21 cellular contexts compared by ENCODE assay signal in the genomic region with DNA sequence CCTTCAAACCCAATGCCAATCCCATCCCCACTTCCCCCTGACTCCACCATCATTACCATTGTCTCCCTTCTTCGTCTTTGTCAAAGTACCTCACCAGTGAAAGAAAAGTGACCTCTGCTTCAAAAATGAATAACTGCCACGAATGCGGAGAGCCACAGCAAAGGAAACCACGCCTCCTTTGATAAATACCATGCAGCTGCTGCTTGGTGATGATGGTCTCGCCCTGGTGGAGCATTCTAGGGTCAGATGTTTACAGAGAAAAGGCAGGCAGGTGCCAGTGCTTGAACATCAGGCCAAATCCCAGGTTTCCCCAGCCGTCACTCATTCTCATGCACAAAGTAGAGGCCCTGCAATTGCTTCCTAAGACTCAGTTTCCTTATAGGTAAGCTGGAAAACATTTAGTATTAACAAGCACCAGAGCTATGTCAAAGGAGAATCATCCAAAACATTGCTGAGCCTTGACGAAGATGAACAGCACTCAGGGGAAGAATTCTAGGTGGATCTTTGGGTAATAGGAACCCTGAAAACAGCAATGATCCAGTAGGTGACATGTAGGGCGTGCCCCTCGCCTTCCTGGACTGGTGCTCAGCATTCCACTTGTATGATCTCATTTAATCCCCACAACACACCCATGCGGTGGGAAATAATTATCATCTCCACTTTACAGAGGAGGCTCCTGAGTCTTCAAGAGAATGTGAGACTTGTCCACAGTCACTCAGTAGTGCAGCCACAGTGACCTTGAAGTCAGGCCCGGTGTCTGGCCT.
DNase-seq lines count a peak whose midpoint lies in the region; ATAC-seq, FAIRE-seq and TF ChIP-seq lines count a peak whose summit lies in the region.
"Had no signal": no experiment of that assay in that cellular context is flagged by ENCODE, and none has a peak within 500 bp of the region (broad histone marks: within the 10 kb centered on the region; RNA-seq: fewer than 3 reads in every experiment).

No MANE protein-coding gene starts in this region.

- intact Hi-C loops in mucosa of descending colon (cut with DNase I, micrococcal nuclease) (no loop called here), pancreas (cut with DNase I) (no loop called here)

- ATAC-seq in mucosa of descending colon (peak; percentile 29), pancreas (no peak), HG03045 (IDR thresholded peaks at IDR 0.05; ENCODE audit: unreplicated experiment) (no peak), GM19452 (IDR thresholded peaks at IDR 0.05; ENCODE audit: unreplicated experiment) (no peak)
- ATAC-seq: CD8-positive, alpha-beta T cell; Panc1 had no signal

- TF ChIP-seq CTCF in OCI-LY3 (IDR thresholded peaks at IDR 0.05; ENCODE audit: low read depth, low read length): no peak
- no peak for TF ChIP-seq CTCF in mucosa of descending colon (IDR thresholded peaks at IDR 0.05)
- no peak for TF ChIP-seq CTCF in pancreas (IDR thresholded peaks at IDR 0.05)

- no peak for FAIRE-seq in pancreas (lab: Jason Lieb, UNC)
- FAIRE-seq: islet of Langerhans had no signal

- H3K4me1 ChIP-seq in BLaER1 treated with 17β-estradiol and CSF1 and Interleukin-3, amounts not matched to agents 10 nM and 100 nM: peaks cover 14 to 40% (median 22%) of the 10 kb centered on the region in 10 experiments; a peak in 19 of 20 replicates
- H3K4me1 ChIP-seq in OCI-LY3 (ENCODE audit: low read length) (peaks cover 31% of the 10 kb centered on the region), mucosa of descending colon (ENCODE audit: low read depth) (no peaks in the 10 kb centered on the region), pancreas (no peaks in the 10 kb centered on the region)
- H3K4me1 ChIP-seq: testis had no signal

- H3K4me2 ChIP-seq in BLaER1 treated with 17β-estradiol and CSF1 and Interleukin-3, amounts not matched to agents 10 nM and 100 nM: peak overlapping the region; percentile 18 to 80 (median 72); a peak in 21 of 22 replicates
- peak overlapping the region; percentile 35 for H3K4me2 ChIP-seq in OCI-LY3 (ENCODE audit: low read length)

- WGBS in pancreas, 2 donors: 77 to 79% methylated on average over 11 of the region's 11 CpGs

- H3K79me2 ChIP-seq in OCI-LY3 (ENCODE audit: low read length): no peaks in the 10 kb centered on the region

- H3K27me3 ChIP-seq in BLaER1 treated with 17β-estradiol and CSF1 and Interleukin-3, amounts not matched to agents 10 nM and 100 nM: no peaks in the 10 kb centered on the region
- H3K27me3 ChIP-seq in OCI-LY3 (ENCODE audit: low read depth, low read length) (no peaks in the 10 kb centered on the region), pancreas (no peaks in the 10 kb centered on the region), H7 (ENCODE audit: control insufficient read depth, insufficient read depth, low read length) (no peaks in the 10 kb centered on the region)
- H3K27me3 ChIP-seq: MG63, testis had no signal

- H3K27ac ChIP-seq in BLaER1 treated with 17β-estradiol and CSF1 and Interleukin-3, amounts not matched to agents 10 nM and 100 nM: peak overlapping the region in 5 of 11 experiments; percentile 2 to 49 (median 33); a peak in 7 of 22 replicates
- H3K27ac ChIP-seq in OCI-LY3 (ENCODE audit: low read length) (no peak overlapping the region), pancreas (no peak overlapping the region)
- H3K27ac ChIP-seq: testis had no signal

- 0 out of 2 replicates have a peak overlapping the region, but pooled peaks have one; percentile 62 for H2AFZ ChIP-seq in OCI-LY3 (ENCODE audit: low read depth, low read length)

- H4K20me1 ChIP-seq in BLaER1 treated with 17β-estradiol and CSF1 and Interleukin-3, amounts not matched to agents 10 nM and 100 nM: no peaks in the 10 kb centered on the region
- no peaks in the 10 kb centered on the region for H4K20me1 ChIP-seq in OCI-LY3 (ENCODE audit: insufficient read depth, low read length)

- no peaks in the 10 kb centered on the region for H3K9me3 ChIP-seq in BLaER1 treated with 17β-estradiol and CSF1 and Interleukin-3, amounts not matched to agents 10 nM and 100 nM (replicated peaks in 1 of 11)
- H3K9me3 ChIP-seq in OCI-LY3 (ENCODE audit: insufficient read depth, low read length) (no peaks in the 10 kb centered on the region), mucosa of descending colon (no peaks in the 10 kb centered on the region), pancreas (no peaks in the 10 kb centered on the region)
- H3K9me3 ChIP-seq: MG63, testis had no signal

- no peaks in the 10 kb centered on the region for H3K36me3 ChIP-seq in BLaER1 treated with 17β-estradiol and CSF1 and Interleukin-3, amounts not matched to agents 10 nM and 100 nM
- H3K36me3 ChIP-seq in OCI-LY3 (replicated peaks; ENCODE audit: low read depth, low read length) (no peaks in the 10 kb centered on the region), mucosa of descending colon (ENCODE audit: low read depth) (no peaks in the 10 kb centered on the region), pancreas (no peaks in the 10 kb centered on the region), H7 (replicated peaks; ENCODE audit: control insufficient read depth, insufficient read depth, low read length) (no peaks in the 10 kb centered on the region)
- H3K36me3 ChIP-seq: MG63 had no signal

- DNase-seq in EL (peak; percentile 30), mucosa of descending colon (no peak), pancreas (no peak), H7 (no peak)
- DNase-seq: activated CD4-positive, alpha-beta T cell treated with anti-CD3 and anti-CD28 coated beads, Interleukin-2, amount 50 U/mL, for 4 hours; activated gamma-delta T cell; activated T-cell treated with anti-CD3 and anti-CD28 coated beads for 4 hours; caudate nucleus; CD8-positive, alpha-beta T cell; foreskin melanocyte; hypothalamus; IMR-90; MG63; NCI-H1436 treated with DMSO at 0.1 percent for 48 hours; testis had no signal

- H3K9ac ChIP-seq in BLaER1 treated with 17β-estradiol and CSF1 and Interleukin-3, amounts not matched to agents 10 nM and 100 nM: no peak overlapping the region
- no peak overlapping the region for H3K9ac ChIP-seq in OCI-LY3 (ENCODE audit: low read length)

- H3K4me3 ChIP-seq in BLaER1 treated with 17β-estradiol and CSF1 and Interleukin-3, amounts not matched to agents 10 nM and 100 nM: no peak overlapping the region
- no peak overlapping the region for H3K4me3 ChIP-seq in OCI-LY3 (ENCODE audit: low read length)
- H3K4me3 ChIP-seq in mucosa of descending colon: no peak overlapping the region
- H3K4me3 ChIP-seq in pancreas: no peak overlapping the region
- no peak overlapping the region for H3K4me3 ChIP-seq in H7 (ENCODE audit: insufficient read depth, low read depth, low read length)
- H3K4me3 ChIP-seq: MG63, testis had no signal
